In genomic region chrX:19599253-19599652, GRCh38 we compare ENCODE assay signal across 8 cellular contexts.
"Had no signal": no experiment of that assay in that cellular context is flagged by ENCODE, and none has a peak within 500 bp of the region (broad histone marks: within the 10 kb centered on the region; RNA-seq: fewer than 3 reads in every experiment).

No MANE protein-coding gene starts in this region.

- ATAC-seq: activated CD4-positive, CD25-positive, alpha-beta regulatory T cell treated with anti-CD3 and anti-CD28 coated beads, Interleukin-2, amount 50 U/mL, for 24 hours; left lung; pancreas had no signal

- H3K36me3 ChIP-seq: colonic mucosa, left lung, neural progenitor cell, pancreas, stomach had no signal

- H3K9me3 ChIP-seq: colonic mucosa, left lung, pancreas had no signal

- H3K27ac Mint-ChIP-seq: neural progenitor cell had no signal

- H3K4me3 Mint-ChIP-seq: neural progenitor cell had no signal

- H3K4me1 ChIP-seq: colonic mucosa, left lung, neural progenitor cell, pancreas, stomach had no signal

- H3K36me3 Mint-ChIP-seq: neural progenitor cell had no signal

- H3K4me3 ChIP-seq: colonic mucosa, left lung, neural progenitor cell, pancreas, stomach had no signal

- H3K27ac ChIP-seq: colonic mucosa, left lung, neural progenitor cell, pancreas, stomach had no signal

- H3K27me3 ChIP-seq: colonic mucosa, left lung, neural progenitor cell, pancreas, stomach had no signal

- DNase-seq: activated gamma-delta T cell treated with Interleukin-2 at 50 U/mL for 16 hours; colonic mucosa; left lung; pancreas; stimulated activated CD4-positive, alpha-beta T cell treated with anti-CD3 and anti-CD28 coated beads, Interleukin-12 subunit alpha, Interleukin-12 subunit beta, amount 100 ng/mL, for 4 hours; stomach had no signal
